In genomic region chr2:134760385-134760784, GRCh38 we compare ENCODE assay signal across 10 cellular contexts. TPM values are rescaled to one million over a fixed set of nuclear protein-coding genes. Genes with fewer than 3 reads are reported as not detected.
"Had no signal": no experiment of that assay in that cellular context is flagged by ENCODE, and none has a peak within 500 bp of the region (broad histone marks: within the 10 kb centered on the region; RNA-seq: fewer than 3 reads in every experiment).

No MANE protein-coding gene starts in this region.

- DNase-seq: GOT3, H7, HFFc6, IMR-90, KG1 had no signal

- H3K9me3 ChIP-seq: HAP-1 had no signal

- FAIRE-seq: K562 had no signal

- H3K4me3 ChIP-seq: HAP-1, K562 had no signal

- H3K36me3 ChIP-seq: HAP-1 had no signal

- H3K27ac ChIP-seq: HL-60 had no signal

- ATAC-seq: HCT116, K562 had no signal

RNA-seq across cellular contexts. Expression of gene TMEM163, which starts 41.6 kb away (rescaled TPM):
- total RNA-seq: H4, HFFc6, IMR-90 had no signal
- polyA plus RNA-seq: IMR-90 had no signal
